ENCODE assay signal across 17 cellular contexts in genomic region chr18:22640281-22640842, GRCh38.
"Had no signal": no experiment of that assay in that cellular context is flagged by ENCODE, and none has a peak within 500 bp of the region (broad histone marks: within the 10 kb centered on the region; RNA-seq: fewer than 3 reads in every experiment).

No MANE protein-coding gene starts in this region.

- H3K4me1 Mint-ChIP-seq: nephron had no signal

- H3K4me3 ChIP-seq: gastrocnemius medialis, heart right ventricle, left ventricle myocardium inferior, upper lobe of left lung had no signal

- H3K4me3 Mint-ChIP-seq: activated CD4-positive, alpha-beta memory T cell treated with anti-CD3 and anti-CD28 coated beads for 36 hours; activated T-cell treated with anti-CD3 and anti-CD28 coated beads, Interleukin-2, amount 50 U/mL, for 72 hours; nephron; stimulated activated naive CD8-positive, alpha-beta T cell treated with anti-CD3 and anti-CD28 coated beads, Interleukin-15, Interleukin-2, amounts not matched to agents 100 ng/mL and 50 ng/mL, for 24 hours had no signal

- DNase-seq: activated CD4-positive, alpha-beta memory T cell treated with anti-CD3 and anti-CD28 coated beads for 36 hours; activated naive CD4-positive, alpha-beta T cell; activated T-cell treated with anti-CD3 and anti-CD28 coated beads, Interleukin-2, amount 50 U/mL, for 72 hours; caudate nucleus; cortex of kidney; effector CD8-positive, alpha-beta T cell; gastrocnemius medialis; heart right ventricle; left ventricle myocardium inferior; mesenchymal stem cell; occipital lobe; stimulated activated CD4-positive, alpha-beta T cell treated with anti-CD3 and anti-CD28 coated beads, Interleukin-2, amount 100 ng/mL, for 48 hours; stimulated activated CD8-positive, alpha-beta memory T cell treated with anti-CD3 and anti-CD28 coated beads, Interleukin-4, amount 100 ng/mL, for 48 hours; T-helper 9 cell; upper lobe of left lung had no signal

- H3K27ac Mint-ChIP-seq: activated CD4-positive, alpha-beta memory T cell treated with anti-CD3 and anti-CD28 coated beads for 36 hours; activated T-cell treated with anti-CD3 and anti-CD28 coated beads, Interleukin-2, amount 50 U/mL, for 72 hours; stimulated activated naive CD8-positive, alpha-beta T cell treated with anti-CD3 and anti-CD28 coated beads, Interleukin-15, Interleukin-2, amounts not matched to agents 100 ng/mL and 50 ng/mL, for 24 hours had no signal

- H3K4me1 ChIP-seq: gastrocnemius medialis, left ventricle myocardium inferior, upper lobe of left lung had no signal

- H3K27me3 Mint-ChIP-seq: activated CD4-positive, alpha-beta memory T cell treated with anti-CD3 and anti-CD28 coated beads for 36 hours had no signal

- H3K9me3 ChIP-seq: gastrocnemius medialis, upper lobe of left lung had no signal

- H3K27ac ChIP-seq: gastrocnemius medialis, upper lobe of left lung had no signal

- H3K27me3 ChIP-seq: gastrocnemius medialis, heart right ventricle, upper lobe of left lung had no signal

- H3K36me3 ChIP-seq: gastrocnemius medialis, heart right ventricle, left ventricle myocardium inferior, upper lobe of left lung had no signal
